In genomic region chr9:19785230-19785629, GRCh38 we compare ENCODE assay signal across 22 cellular contexts. TPM values are rescaled to one million over a fixed set of nuclear protein-coding genes. Genes with fewer than 3 reads are reported as not detected.
DNase-seq lines count a peak whose midpoint lies in the region; ATAC-seq and TF ChIP-seq lines count a peak whose summit lies in the region.
"Had no signal": no experiment of that assay in that cellular context is flagged by ENCODE, and none has a peak within 500 bp of the region (broad histone marks: within the 10 kb centered on the region; RNA-seq: fewer than 3 reads in every experiment).

No MANE protein-coding gene starts in this region.

- H2AFZ ChIP-seq in mesenchymal stem cell (ENCODE audit: low read depth, low read length), result no peak overlapping the region

- POLR2A ChIA-PET in WTC11 (lab: Charles Lee), result no interaction called here
- POLR2A ChIA-PET in T-cell (lab: Charles Lee), result no interaction called here

- H3K9me3 ChIP-seq in mesenchymal stem cell (ENCODE audit: control insufficient read depth, low read length), result peaks cover under 1% of the 10 kb centered on the region
- H3K9me3 ChIP-seq: Peyer's patch had no signal

- H3K79me1 ChIP-seq in mesenchymal stem cell (replicated peaks; ENCODE audit: low read length, poor library complexity, severe bottlenecking), result no peaks in the 10 kb centered on the region

- peaks cover 36% of the 10 kb centered on the region for H3K27me3 Mint-ChIP-seq in WTC11 (ENCODE audit: low read depth)
- H3K27me3 Mint-ChIP-seq in T-cell, result peaks cover 28 to 34% of the 10 kb centered on the region in 2 donors

- H3K4me3 Mint-ChIP-seq in WTC11 (0 out of 2 replicates have a peak overlapping the region, but pooled peaks have one; percentile 1), T-cell (no peak overlapping the region)
- H3K4me3 Mint-ChIP-seq: CD4-positive, alpha-beta T cell had no signal

- no peak overlapping the region for H4K91ac ChIP-seq in mesenchymal stem cell (ENCODE audit: low read length)

- no peak overlapping the region for H3K4ac ChIP-seq in mesenchymal stem cell (ENCODE audit: low read depth in 1 of 2, low read length in 2 of 2)

- peaks cover 50% of the 10 kb centered on the region for H3K4me1 Mint-ChIP-seq in WTC11
- peaks cover 0 to 2% (median 1%) of the 10 kb centered on the region in 3 donors for H3K4me1 Mint-ChIP-seq in T-cell

- no peak overlapping the region for H3K23ac ChIP-seq in mesenchymal stem cell (ENCODE audit: low read length in 2 of 2)

- H3K4me1 ChIP-seq in mesenchymal stem cell (ENCODE audit: control insufficient read depth, insufficient read depth, low read depth, low read length), result peaks cover 9% of the 10 kb centered on the region
- H3K4me1 ChIP-seq: BLaER1, Peyer's patch had no signal

- H3K18ac ChIP-seq in mesenchymal stem cell (ENCODE audit: low read depth in 1 of 2, low read length in 2 of 2), result no peak overlapping the region

- H2AK5ac ChIP-seq in mesenchymal stem cell (ENCODE audit: low read length, severe bottlenecking), result no peak overlapping the region

- no peak overlapping the region for H3K4me2 ChIP-seq in mesenchymal stem cell (ENCODE audit: low read length, poor library complexity, severe bottlenecking)
- H3K4me2 ChIP-seq: BLaER1 had no signal

- peaks cover 0 to 12% (median 0%) of the 10 kb centered on the region in 45 donors for H3K27me3 ChIP-seq in dorsolateral prefrontal cortex
- peaks cover 29% of the 10 kb centered on the region in 2 experiments for H3K27me3 ChIP-seq in mesenchymal stem cell (ENCODE audit: control insufficient read depth in 1 of 2, insufficient read depth in 1 of 2, low read length in 2 of 2)
- H3K27me3 ChIP-seq: BLaER1, Peyer's patch had no signal

- H3K27ac ChIP-seq in dorsolateral prefrontal cortex, result peak overlapping the region; percentile 13 to 98 (median 95)
- no peak overlapping the region for H3K27ac ChIP-seq in mesenchymal stem cell (ENCODE audit: low read length, poor library complexity, severe bottlenecking)
- H3K27ac ChIP-seq: BLaER1, Peyer's patch had no signal

- no peak overlapping the region for H2BK120ac ChIP-seq in mesenchymal stem cell (ENCODE audit: low read depth, low read length)

- no peak overlapping the region for H3K9ac ChIP-seq in mesenchymal stem cell (ENCODE audit: low read length)
- H3K9ac ChIP-seq: BLaER1 had no signal

- H3K36me3 ChIP-seq in mesenchymal stem cell (ENCODE audit: control insufficient read depth in 1 of 2, insufficient read depth in 2 of 2, low read depth in 1 of 2, low read length in 2 of 2), result peaks cover 0 to 3% of the 10 kb centered on the region in 2 experiments
- H3K36me3 ChIP-seq: BLaER1, Peyer's patch had no signal

- H3K9me3 Mint-ChIP-seq in WTC11, result no peaks in the 10 kb centered on the region
- H3K9me3 Mint-ChIP-seq in T-cell, result no peaks in the 10 kb centered on the region
- H3K9me3 Mint-ChIP-seq: CD4-positive, alpha-beta T cell had no signal

- ATAC-seq in WTC11, result no peak
- no peak for ATAC-seq in T-cell (replicated peaks in 1 of 4)
- no peak for ATAC-seq in sciatic nerve
- ATAC-seq: GM12878 had no signal

- WGBS in mesenchymal stem cell, result no CpG with 5 or more reads among the region's 1 CpG

- H4K8ac ChIP-seq in mesenchymal stem cell (ENCODE audit: low read length), result no peak overlapping the region

- intact Hi-C loops in dorsolateral prefrontal cortex (cut with DNase I) (loop anchor here (5.0 to 10.0 kb wide), 6 partner anchors 83 to 313 kb away; no protein-coding TSS in a partner anchor), sciatic nerve (cut with DNase I) (no loop called here)

- no peak overlapping the region for H2BK5ac ChIP-seq in mesenchymal stem cell (ENCODE audit: low read depth, low read length, poor library complexity, severe bottlenecking)

- no peak for TF ChIP-seq CTCF in WTC11 (IDR thresholded peaks at IDR 0.05)
- TF ChIP-seq CTCF in dorsolateral prefrontal cortex (IDR thresholded peaks at IDR 0.05 in 54 of 56, conservative IDR thresholded peaks at IDR 0.05 in 2 of 56; ENCODE audit: low read depth in 1 of 56, partially characterized antibody in 56 of 56), result no peak

- H3K36me3 Mint-ChIP-seq in WTC11, result peaks cover 11% of the 10 kb centered on the region
- H3K36me3 Mint-ChIP-seq in T-cell, result no peaks in the 10 kb centered on the region

- H3K27ac Mint-ChIP-seq in WTC11 (no peak overlapping the region), T-cell (no peak overlapping the region)
- H3K27ac Mint-ChIP-seq: CD4-positive, alpha-beta T cell had no signal

- no peak overlapping the region for H2BK15ac ChIP-seq in mesenchymal stem cell (ENCODE audit: low read depth, poor library complexity, severe bottlenecking)

- H3K14ac ChIP-seq in mesenchymal stem cell (ENCODE audit: low read length in 2 of 2), result no peak overlapping the region

- DNase-seq in WTC11 (ENCODE audit: low spot score) (no peak), dorsolateral prefrontal cortex (peak in 2 of 10 donors; percentile 48 to 52), midbrain (lab: John Stamatoyannopoulos, UW) (peak; percentile 64), NCI-H1417 treated with DMSO at 0.1 percent for 48 hours (lab: John Stamatoyannopoulos, UW) (no peak), T-cell (no peak), sciatic nerve (ENCODE audit: low spot score) (no peak), mesenchymal stem cell (no peak)
- DNase-seq: CD4-positive, alpha-beta T cell; COR-L47; DMS 273 treated with DMSO at 0.1 percent for 48 hours; DMS79 treated with DMSO at 0.1 percent for 48 hours; Kasumi-1; NCI-H1092 treated with DMSO at 0.1 percent for 48 hours; NCI-H146; NCI-H2029; NCI-H226; NCI-H510A treated with DMSO at 0.1 percent for 48 hours; NCI-H82; Peyer's patch had no signal

- peak overlapping the region; percentile 24 to 89 (median 77) for H3K4me3 ChIP-seq in dorsolateral prefrontal cortex
- no peak overlapping the region for H3K4me3 ChIP-seq in mesenchymal stem cell (ENCODE audit: insufficient read depth in 1 of 2, low read depth in 1 of 2, low read length in 2 of 2)
- H3K4me3 ChIP-seq: BLaER1, GM12878, Peyer's patch had no signal

- CTCF ChIA-PET in WTC11 (lab: Charles Lee) (interaction anchor here (1.5 kb wide), 1 partner anchor 320 kb away, joined by 3 read pairs; no protein-coding TSS in a partner anchor), T-cell (lab: Charles Lee) (no interaction called here)

- no peak overlapping the region for H2BK12ac ChIP-seq in mesenchymal stem cell (ENCODE audit: low read length in 2 of 2)

TF ChIP-seq in WTC11, 78 proteins besides CTCF, POLR2A, EP300 and RAD21 (continues in another document):
- no peak for TF ChIP-seq ATF6 (CRISPR knock-in tag; IDR thresholded peaks at IDR 0.05)
- no peak for TF ChIP-seq SOX15 (CRISPR knock-in tag; IDR thresholded peaks at IDR 0.05)
- TF ChIP-seq JAZF1 (CRISPR knock-in tag; IDR thresholded peaks at IDR 0.05), result no peak
- no peak for TF ChIP-seq IRF1 (CRISPR knock-in tag; IDR thresholded peaks at IDR 0.05)
- TF ChIP-seq TCF7 (CRISPR knock-in tag; IDR thresholded peaks at IDR 0.05; ENCODE audit: low read depth), result no peak
- no peak for TF ChIP-seq ETV6 (CRISPR knock-in tag; IDR thresholded peaks at IDR 0.05)
- TF ChIP-seq IRF2 (CRISPR knock-in tag; IDR thresholded peaks at IDR 0.05; ENCODE audit: borderline replicate concordance, low read depth), result no peak
- no peak for TF ChIP-seq MXD4 (CRISPR knock-in tag; IDR thresholded peaks at IDR 0.05; ENCODE audit: borderline replicate concordance)
- TF ChIP-seq ZNF396 (CRISPR knock-in tag; IDR thresholded peaks at IDR 0.05; ENCODE audit: borderline replicate concordance), result no peak
- TF ChIP-seq ZBTB43 (CRISPR knock-in tag; IDR thresholded peaks at IDR 0.05), result no peak

RNA-seq across cellular contexts. Expression of gene SLC24A2, which starts 3.6 kb away (rescaled TPM):
- total RNA-seq in WTC11 (2021) (5.6 to 8.0 TPM (median 7.1 TPM) in 3 replicates), dorsolateral prefrontal cortex (100 to 1,000 TPM in 119 of 120 experiments, 10 to 100 TPM in 1; 72.9 to 391 (median 239) TPM), T-cell (under 1 TPM in 2 of 5 donors, not detected in 3; 0.07 to 0.33 TPM), sciatic nerve (0.04 TPM)
- 0.01 TPM for polyA plus RNA-seq in mesenchymal stem cell (2013, experiment 1 of 2)
- not detected for polyA plus RNA-seq in mesenchymal stem cell (2013, experiment 2 of 2)
- total RNA-seq: A673; CD4-positive, alpha-beta T cell; GM12878 had no signal
- polyA plus RNA-seq: GM12878 had no signal

Comparison
In these comparisons a context has a peak if more than half of its experiments do, and no peak if none do; other contexts are left out.
1. H3K4me3 ChIP-seq: peak in dorsolateral prefrontal cortex (59 of 59); none in mesenchymal stem cell (0 of 2).